ENCODE assay signal across 17 cellular contexts in genomic region chr5:152007556-152007955, GRCh38.
DNase-seq lines count a peak whose midpoint lies in the region; ATAC-seq and TF ChIP-seq lines count a peak whose summit lies in the region.
"Had no signal": no experiment of that assay in that cellular context is flagged by ENCODE, and none has a peak within 500 bp of the region (broad histone marks: within the 10 kb centered on the region; RNA-seq: fewer than 3 reads in every experiment).

No MANE protein-coding gene starts in this region.

- no peaks in the 10 kb centered on the region for H3K9me3 Mint-ChIP-seq in activated naive CD8-positive, alpha-beta T cell treated with anti-CD3 and anti-CD28 coated beads, Interleukin-2, amount 50 U/mL, for 24 hours

- TF ChIP-seq CTCF in thyroid gland (IDR thresholded peaks at IDR 0.05): no peak
- no peak for TF ChIP-seq CTCF in right lobe of liver (IDR thresholded peaks at IDR 0.05)

- no peaks in the 10 kb centered on the region for H3K4me1 ChIP-seq in mesendoderm (ENCODE audit: control insufficient read depth, low read depth, low read length)
- no peaks in the 10 kb centered on the region for H3K4me1 ChIP-seq in thyroid gland
- no peaks in the 10 kb centered on the region for H3K4me1 ChIP-seq in right lobe of liver

- H2BK120ac ChIP-seq in mesendoderm (ENCODE audit: low read depth, low read length): no peak overlapping the region

- no peak overlapping the region for H3K18ac ChIP-seq in mesendoderm (ENCODE audit: low read length)

- H3K79me2 ChIP-seq in mesendoderm (ENCODE audit: control insufficient read depth, insufficient read depth, low read length): no peaks in the 10 kb centered on the region

- no peak overlapping the region for H3K27ac Mint-ChIP-seq in activated naive CD8-positive, alpha-beta T cell treated with anti-CD3 and anti-CD28 coated beads, Interleukin-2, amount 50 U/mL, for 24 hours

- no peaks in the 10 kb centered on the region for H3K9me3 ChIP-seq in thyroid gland
- H3K9me3 ChIP-seq in right lobe of liver: no peaks in the 10 kb centered on the region

- H3K9ac ChIP-seq in mesendoderm (ENCODE audit: low read length): no peak overlapping the region
- H3K9ac ChIP-seq: GM23248 had no signal

- no peak overlapping the region for H2BK15ac ChIP-seq in mesendoderm (replicated peaks; ENCODE audit: low read depth)

- H3K36me3 ChIP-seq in mesendoderm (ENCODE audit: control insufficient read depth, insufficient read depth, low read length) (no peaks in the 10 kb centered on the region), thyroid gland (no peaks in the 10 kb centered on the region), right lobe of liver (no peaks in the 10 kb centered on the region)

- no peak overlapping the region for H3K4me2 ChIP-seq in mesendoderm (ENCODE audit: low read length)

- H3K23ac ChIP-seq in mesendoderm (ENCODE audit: low read length): no peak overlapping the region

- H3K27me3 ChIP-seq in mesendoderm (ENCODE audit: insufficient read depth, low read length, poor library complexity) (no peaks in the 10 kb centered on the region), thyroid gland (no peaks in the 10 kb centered on the region), right lobe of liver (no peaks in the 10 kb centered on the region)

- H3K4me3 ChIP-seq in mesendoderm (ENCODE audit: low read length) (no peak overlapping the region), thyroid gland (replicated peaks in 1 of 3) (no peak overlapping the region), right lobe of liver (no peak overlapping the region)
- H3K4me3 ChIP-seq: GM23248, SK-N-MC had no signal

- no peaks in the 10 kb centered on the region for H3K4me1 Mint-ChIP-seq in activated naive CD8-positive, alpha-beta T cell treated with anti-CD3 and anti-CD28 coated beads, Interleukin-2, amount 50 U/mL, for 24 hours

- H4K5ac ChIP-seq in mesendoderm (ENCODE audit: low read length): no peak overlapping the region

- TF ChIP-seq POLR2A in thyroid gland (IDR thresholded peaks at IDR 0.05) (no peak), right lobe of liver (IDR thresholded peaks at IDR 0.05) (no peak)

- no peak overlapping the region for H3K56ac ChIP-seq in mesendoderm (ENCODE audit: low read length)

- no peak overlapping the region for H3K4me3 Mint-ChIP-seq in activated naive CD8-positive, alpha-beta T cell treated with anti-CD3 and anti-CD28 coated beads, Interleukin-2, amount 50 U/mL, for 24 hours

- H3K36me3 Mint-ChIP-seq in activated naive CD8-positive, alpha-beta T cell treated with anti-CD3 and anti-CD28 coated beads, Interleukin-2, amount 50 U/mL, for 24 hours (ENCODE audit: low read depth): no peaks in the 10 kb centered on the region

- H2BK5ac ChIP-seq in mesendoderm (ENCODE audit: low read length): no peak overlapping the region

- ATAC-seq in right lobe of liver (no peak), GM18909 (IDR thresholded peaks at IDR 0.05; ENCODE audit: poor library complexity, unreplicated experiment) (no peak)
- no peak for ATAC-seq in activated naive CD8-positive, alpha-beta T cell treated with anti-CD3 and anti-CD28 coated beads, Interleukin-2, amount 50 U/mL, for 24 hours

- DNase-seq in NCI-H2029 treated with DMSO at 0.1 percent for 48 hours (lab: John Stamatoyannopoulos, UW): peak; percentile 25
- no peak for DNase-seq in NCI-H2029 (lab: John Stamatoyannopoulos, UW)
- peak; percentile 2 for DNase-seq in astrocyte of the hippocampus (ENCODE audit: low read depth, low spot score)
- DNase-seq in mesendoderm: peak; percentile 48
- DNase-seq in thyroid gland: peak; percentile 6 to 9
- no peak for DNase-seq in right lobe of liver
- DNase-seq in activated naive CD8-positive, alpha-beta T cell treated with anti-CD3 and anti-CD28 coated beads, Interleukin-2, amount 50 U/mL, for 24 hours: no peak
- DNase-seq: C1 segment of cervical spinal cord, COR-L47, DMS153, GM23248, NCI-H2081 treated with DMSO at 0.1 percent for 48 hours, NCI-H446, NCI-H748 treated with DMSO at 0.1 percent for 48 hours had no signal

- no peak overlapping the region for H2AK5ac ChIP-seq in mesendoderm (ENCODE audit: low read length)

- H3K27ac ChIP-seq in mesendoderm (ENCODE audit: low read depth, low read length): no peak overlapping the region
- no peak overlapping the region for H3K27ac ChIP-seq in thyroid gland
- no peak overlapping the region for H3K27ac ChIP-seq in right lobe of liver
- H3K27ac ChIP-seq: 22Rv1, GM23248, SK-N-MC had no signal

- no peaks in the 10 kb centered on the region for H3K27me3 Mint-ChIP-seq in activated naive CD8-positive, alpha-beta T cell treated with anti-CD3 and anti-CD28 coated beads, Interleukin-2, amount 50 U/mL, for 24 hours

- intact Hi-C loops in thyroid gland (cut with DNase I) (no loop called here), right lobe of liver (cut with DNase I) (no loop called here)

- H3K79me1 ChIP-seq in mesendoderm (ENCODE audit: low read length): no peaks in the 10 kb centered on the region

- H4K8ac ChIP-seq in mesendoderm (ENCODE audit: low read depth, low read length): no peak overlapping the region

- WGBS in mesendoderm (ENCODE audit: extremely low coverage, insufficient coverage, low lambda C conversion rate): no CpG with 5 or more reads among the region's 2 CpGs
- WGBS in thyroid gland, 2 donors: 8 to 20% methylated on average over 2 of the region's 2 CpGs
- 31% methylated on average over 2 of the region's 2 CpGs for WGBS in right lobe of liver (ENCODE audit: insufficient coverage, low coverage, low lambda C conversion rate, missing lambda C conversion rate)

- no peak overlapping the region for H3K4ac ChIP-seq in mesendoderm (ENCODE audit: low read depth, low read length)

Comparison
In these comparisons a context has a peak if more than half of its experiments do, and no peak if none do; other contexts are left out.
1. DNase-seq: peak in NCI-H2029 treated with DMSO at 0.1 percent for 48 hours (single experiment), astrocyte of the hippocampus (single experiment), mesendoderm (single experiment) and thyroid gland (2 of 2); none in NCI-H2029 (single experiment), right lobe of liver (0 of 3) and activated naive CD8-positive, alpha-beta T cell treated with anti-CD3 and anti-CD28 coated beads, Interleukin-2, amount 50 U/mL, for 24 hours (single experiment).